33 cellular contexts compared by ENCODE assay signal in genomic region chr1:110570307-110570706, GRCh38. TPM values are rescaled to one million over a fixed set of nuclear protein-coding genes. Genes with fewer than 3 reads are reported as not detected.
"Had no signal": no experiment of that assay in that cellular context is flagged by ENCODE, and none has a peak within 500 bp of the region (broad histone marks: within the 10 kb centered on the region; RNA-seq: fewer than 3 reads in every experiment).

No MANE protein-coding gene starts in this region.

- H3K27ac Mint-ChIP-seq: mesothelial cell of epicardium; naive B cell; natural killer cell treated with Interleukin-12 subunit alpha and Interleukin-12 subunit beta and Interleukin-15 and Interleukin-18, amount 100 ng/mL, for 72 hours; progenitor cell of endocrine pancreas; stimulated activated naive B cell treated with anti-CD40 and anti-IgM and Interleukin-4, amounts not matched to agents 10 μg/mL and 1 μg/mL and 100 μg/mL, for 72 hours; stimulated activated naive CD8-positive, alpha-beta T cell treated with anti-CD3 and anti-CD28 coated beads, Interleukin-15, Interleukin-2, amounts not matched to agents 100 ng/mL and 50 ng/mL, for 24 hours had no signal

- H3K9me3 Mint-ChIP-seq: mesothelial cell of epicardium; naive B cell; natural killer cell treated with Interleukin-12 subunit alpha and Interleukin-12 subunit beta and Interleukin-15 and Interleukin-18, amount 100 ng/mL, for 72 hours; stimulated activated naive B cell treated with anti-CD40 and anti-IgM and Interleukin-4, amounts not matched to agents 10 μg/mL and 1 μg/mL and 100 μg/mL, for 72 hours; stimulated activated naive CD8-positive, alpha-beta T cell treated with anti-CD3 and anti-CD28 coated beads, Interleukin-15, Interleukin-2, amounts not matched to agents 100 ng/mL and 50 ng/mL, for 24 hours had no signal

- H3K27ac ChIP-seq: dorsolateral prefrontal cortex, esophagus muscularis mucosa, foreskin keratinocyte, gastroesophageal sphincter, heart left ventricle, hepatocyte, left lung, parathyroid adenoma, right lobe of liver, thoracic aorta, tibial nerve, upper lobe of right lung, vagina had no signal

- H3K36me3 Mint-ChIP-seq: mesothelial cell of epicardium; naive B cell; natural killer cell treated with Interleukin-12 subunit alpha and Interleukin-12 subunit beta and Interleukin-15 and Interleukin-18, amount 100 ng/mL, for 72 hours; stimulated activated naive B cell treated with anti-CD40 and anti-IgM and Interleukin-4, amounts not matched to agents 10 μg/mL and 1 μg/mL and 100 μg/mL, for 72 hours had no signal

- H3K4me1 Mint-ChIP-seq: mesothelial cell of epicardium; naive B cell; stimulated activated naive B cell treated with anti-CD40 and anti-IgM and Interleukin-4, amounts not matched to agents 10 μg/mL and 1 μg/mL and 100 μg/mL, for 72 hours had no signal

- H3K4me3 ChIP-seq: dorsolateral prefrontal cortex, esophagus muscularis mucosa, gastroesophageal sphincter, heart left ventricle, hepatocyte, left lung, mucosa of descending colon, right lobe of liver, thoracic aorta, tibial nerve, upper lobe of right lung, vagina had no signal

- H3K4me3 Mint-ChIP-seq: mesothelial cell of epicardium; naive B cell; natural killer cell treated with Interleukin-12 subunit alpha and Interleukin-12 subunit beta and Interleukin-15 and Interleukin-18, amount 100 ng/mL, for 72 hours; neural crest cell; stimulated activated naive B cell treated with anti-CD40 and anti-IgM and Interleukin-4, amounts not matched to agents 10 μg/mL and 1 μg/mL and 100 μg/mL, for 72 hours; stimulated activated naive CD8-positive, alpha-beta T cell treated with anti-CD3 and anti-CD28 coated beads, Interleukin-15, Interleukin-2, amounts not matched to agents 100 ng/mL and 50 ng/mL, for 24 hours had no signal

- DNase-seq: dorsolateral prefrontal cortex; effector CD4-positive, alpha-beta T cell; foreskin keratinocyte; heart left ventricle; kidney; left cardiac atrium; left lung; mesenchymal stem cell; mucosa of descending colon; naive B cell; right lobe of liver; small intestine; stimulated activated CD4-positive, alpha-beta T cell treated with anti-CD3 and anti-CD28 coated beads, Interleukin-15, amount 100 ng/mL, for 24 hours; stimulated activated CD4-positive, alpha-beta T cell treated with anti-CD3 and anti-CD28 coated beads, Interleukin-2, amount 100 ng/mL, for 48 hours; stimulated activated naive B cell treated with anti-CD40 and anti-IgM and Interleukin-4, amounts not matched to agents 10 μg/mL and 1 μg/mL and 100 μg/mL, for 72 hours; upper lobe of right lung had no signal

RNA-seq across cellular contexts. Expression of gene KCNA2, which starts 35.9 kb away (rescaled TPM):
- total RNA-seq: epithelial cell of proximal tubule, foreskin keratinocyte, lung microvascular endothelial cell, osteoblast had no signal

RNA-seq across cellular contexts. Expression of gene KCNA10, which starts 51.3 kb away (rescaled TPM):
- total RNA-seq: epithelial cell of proximal tubule; fibroblast of lung; foreskin keratinocyte; gastroesophageal sphincter; heart left ventricle; hepatocyte; kidney; left cardiac atrium; left lung; lower leg skin; lung microvascular endothelial cell; mesothelial cell of epicardium; mucosa of descending colon; natural killer cell treated with Interleukin-12 subunit alpha and Interleukin-12 subunit beta and Interleukin-15 and Interleukin-18, amount 100 ng/mL, for 72 hours; neural crest cell; osteoblast; progenitor cell of endocrine pancreas; right lobe of liver; thoracic aorta; tibial nerve; upper lobe of right lung; vagina had no signal
